In genomic region chr22:37107779-37108621, GRCh38 we compare ENCODE assay signal across 1 cellular context.
TF ChIP-seq lines count a peak whose summit lies in the region.

No MANE protein-coding gene starts in this region.

TF ChIP-seq in HepG2, 621 proteins besides CTCF, POLR2A, EP300 and RAD21 (continued from another document and continues in another):
- no peak for TF ChIP-seq ZBTB14 (CRISPR knock-in tag; IDR thresholded peaks at IDR 0.05)
- no peak for TF ChIP-seq IKZF1 (IDR thresholded peaks at IDR 0.05)
- no peak for TF ChIP-seq YY1 (IDR thresholded peaks at IDR 0.05; ENCODE audit: insufficient read depth, insufficient replicate concordance, low read depth, low read length)
- TF ChIP-seq BCL6 (CRISPR knock-in tag; IDR thresholded peaks at IDR 0.05) = no peak
- no peak for TF ChIP-seq AHR (CRISPR knock-in tag; IDR thresholded peaks at IDR 0.05)
- TF ChIP-seq ZNF292 (CRISPR knock-in tag; IDR thresholded peaks at IDR 0.05; ENCODE audit: borderline replicate concordance, low read depth) = 0 out of 2 replicates have a peak, but pooled peaks have one; percentile 39
- TF ChIP-seq PPARG (CRISPR knock-in tag; conservative IDR thresholded peaks at IDR 0.05) = no peak
- TF ChIP-seq KAT8 (CRISPR knock-in tag; IDR thresholded peaks at IDR 0.05) = no peak
- no peak for TF ChIP-seq DNMT3B (CRISPR knock-in tag; conservative IDR thresholded peaks at IDR 0.05)
- no peak for TF ChIP-seq CBX5 (CRISPR knock-in tag; IDR thresholded peaks at IDR 0.05; ENCODE audit: borderline replicate concordance)
- no peak for TF ChIP-seq CENPT (CRISPR knock-in tag; IDR thresholded peaks at IDR 0.05; ENCODE audit: low read depth)
- no peak for TF ChIP-seq PRDM10 (CRISPR knock-in tag; IDR thresholded peaks at IDR 0.05; ENCODE audit: low read depth)
- TF ChIP-seq SMYD3 (CRISPR knock-in tag; IDR thresholded peaks at IDR 0.05) = no peak
- no peak for TF ChIP-seq BCLAF1 (IDR thresholded peaks at IDR 0.05)
- TF ChIP-seq TGIF2 (CRISPR knock-in tag; IDR thresholded peaks at IDR 0.05) = no peak
- TF ChIP-seq SMC3 (IDR thresholded peaks at IDR 0.05; ENCODE audit: low read length) = no peak
- TF ChIP-seq ZNF737 (CRISPR knock-in tag; IDR thresholded peaks at IDR 0.05; ENCODE audit: borderline replicate concordance) = no peak
- no peak for TF ChIP-seq ZNF318 (CRISPR knock-in tag; IDR thresholded peaks at IDR 0.05)
- no peak for TF ChIP-seq ZFP36L2 (CRISPR knock-in tag; IDR thresholded peaks at IDR 0.05)
- TF ChIP-seq SP5 (CRISPR knock-in tag; IDR thresholded peaks at IDR 0.05; ENCODE audit: borderline replicate concordance, low read depth) = no peak
- TF ChIP-seq PAXIP1 (CRISPR knock-in tag; conservative IDR thresholded peaks at IDR 0.05) = peak; percentile 70
- peak; percentile 42 for TF ChIP-seq ZNF781 (CRISPR knock-in tag; IDR thresholded peaks at IDR 0.05; ENCODE audit: borderline replicate concordance, not compliant biosample characterization)
- TF ChIP-seq DMAP1 (CRISPR knock-in tag; IDR thresholded peaks at IDR 0.05) = no peak
- no peak for TF ChIP-seq MYPOP (CRISPR knock-in tag; IDR thresholded peaks at IDR 0.05)
- TF ChIP-seq MTF1 (CRISPR knock-in tag; IDR thresholded peaks at IDR 0.05) = no peak
- TF ChIP-seq MNT (IDR thresholded peaks at IDR 0.05) = no peak
- no peak for TF ChIP-seq SETDB1 (CRISPR knock-in tag; IDR thresholded peaks at IDR 0.05; ENCODE audit: borderline replicate concordance)
- TF ChIP-seq PREB (CRISPR knock-in tag; IDR thresholded peaks at IDR 0.05) = no peak
- no peak for TF ChIP-seq IKZF5 (CRISPR knock-in tag; IDR thresholded peaks at IDR 0.05)
